In the genomic region with DNA sequence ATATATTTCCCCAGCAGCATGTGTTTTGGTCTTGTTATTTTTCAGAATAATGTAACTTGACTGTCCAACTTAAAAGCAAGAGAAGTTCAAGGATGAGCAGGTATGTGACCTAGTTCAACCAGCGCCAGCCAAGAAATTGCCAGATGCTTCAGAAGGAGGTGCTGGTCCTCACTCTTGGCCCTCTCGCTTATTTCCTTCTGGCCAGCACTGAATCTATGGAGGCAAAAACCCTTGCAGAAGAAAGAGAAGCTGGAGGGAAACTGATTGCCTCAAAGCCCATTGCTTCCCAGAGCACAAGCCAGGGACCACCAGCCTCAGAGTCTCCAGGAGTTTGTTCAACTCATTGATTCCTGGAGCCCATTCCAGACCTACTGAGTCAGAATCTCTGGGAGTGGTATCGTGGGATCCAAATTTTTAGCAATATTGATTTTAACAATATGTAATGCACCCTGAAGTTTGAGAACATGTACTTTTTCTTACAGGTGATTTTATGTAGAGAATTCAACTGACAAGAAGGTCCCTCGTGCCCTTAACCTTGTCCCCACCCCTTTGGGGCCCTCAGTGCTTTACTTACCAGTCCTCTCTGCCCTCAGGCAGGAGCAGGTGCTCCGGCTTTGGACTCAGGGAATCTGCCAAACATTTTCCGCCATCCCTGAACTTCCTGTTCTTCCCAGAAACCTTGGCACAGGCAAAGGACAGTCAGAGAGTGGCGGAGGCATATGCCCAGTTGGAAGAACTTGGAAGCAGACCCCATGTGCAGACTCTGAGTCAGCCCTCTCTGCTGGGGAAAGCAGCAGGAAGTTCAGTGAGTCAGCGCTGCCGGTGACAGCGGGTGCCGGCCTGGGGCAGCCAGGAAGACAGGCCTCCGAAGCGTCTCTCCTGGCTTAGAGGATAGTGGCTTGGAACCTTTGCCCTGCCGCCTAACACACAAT, we compare ENCODE assay signal across 1 cellular context.
TF ChIP-seq lines count a peak whose summit lies in the region.

No MANE protein-coding gene starts in this region.

TF ChIP-seq in IMR-90, 13 proteins besides CTCF, POLR2A, EP300 and RAD21 (continued from another document):
- TF ChIP-seq MXI1 (IDR thresholded peaks at IDR 0.05; ENCODE audit: borderline replicate concordance, low read depth, low read length) (peak; percentile 72; the same call in 1 of the 2 replicates), CEBPB (IDR thresholded peaks at IDR 0.05; ENCODE audit: low read depth, low read length) (no peak), RCOR1 (IDR thresholded peaks at IDR 0.05; ENCODE audit: insufficient replicate concordance, low read length) (no peak), FOS (IDR thresholded peaks at IDR 0.05; ENCODE audit: low read depth, low read length) (peak; percentile 95), NFE2L2 (IDR thresholded peaks at IDR 0.05; ENCODE audit: low read depth, low read length) (no peak), MAFK (IDR thresholded peaks at IDR 0.05; ENCODE audit: low read depth, low read length) (no peak), CHD1 (IDR thresholded peaks at IDR 0.05; ENCODE audit: low read depth, low read length) (no peak), MAZ (IDR thresholded peaks at IDR 0.05; ENCODE audit: borderline replicate concordance, low read depth, low read length) (no peak; the same call in 1 of the 2 replicates), RFX5 (IDR thresholded peaks at IDR 0.05; ENCODE audit: low read depth, low read length) (no peak)
- TF ChIP-seq, protein P1, sequence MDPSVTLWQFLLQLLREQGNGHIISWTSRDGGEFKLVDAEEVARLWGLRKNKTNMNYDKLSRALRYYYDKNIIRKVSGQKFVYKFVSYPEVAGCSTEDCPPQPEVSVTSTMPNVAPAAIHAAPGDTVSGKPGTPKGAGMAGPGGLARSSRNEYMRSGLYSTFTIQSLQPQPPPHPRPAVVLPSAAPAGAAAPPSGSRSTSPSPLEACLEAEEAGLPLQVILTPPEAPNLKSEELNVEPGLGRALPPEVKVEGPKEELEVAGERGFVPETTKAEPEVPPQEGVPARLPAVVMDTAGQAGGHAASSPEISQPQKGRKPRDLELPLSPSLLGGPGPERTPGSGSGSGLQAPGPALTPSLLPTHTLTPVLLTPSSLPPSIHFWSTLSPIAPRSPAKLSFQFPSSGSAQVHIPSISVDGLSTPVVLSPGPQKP (IDR thresholded peaks at IDR 0.05; ENCODE audit: borderline replicate concordance, low read depth, low read length) = no peak
